ENCODE assay signal across 1 cellular context in the genomic region with DNA sequence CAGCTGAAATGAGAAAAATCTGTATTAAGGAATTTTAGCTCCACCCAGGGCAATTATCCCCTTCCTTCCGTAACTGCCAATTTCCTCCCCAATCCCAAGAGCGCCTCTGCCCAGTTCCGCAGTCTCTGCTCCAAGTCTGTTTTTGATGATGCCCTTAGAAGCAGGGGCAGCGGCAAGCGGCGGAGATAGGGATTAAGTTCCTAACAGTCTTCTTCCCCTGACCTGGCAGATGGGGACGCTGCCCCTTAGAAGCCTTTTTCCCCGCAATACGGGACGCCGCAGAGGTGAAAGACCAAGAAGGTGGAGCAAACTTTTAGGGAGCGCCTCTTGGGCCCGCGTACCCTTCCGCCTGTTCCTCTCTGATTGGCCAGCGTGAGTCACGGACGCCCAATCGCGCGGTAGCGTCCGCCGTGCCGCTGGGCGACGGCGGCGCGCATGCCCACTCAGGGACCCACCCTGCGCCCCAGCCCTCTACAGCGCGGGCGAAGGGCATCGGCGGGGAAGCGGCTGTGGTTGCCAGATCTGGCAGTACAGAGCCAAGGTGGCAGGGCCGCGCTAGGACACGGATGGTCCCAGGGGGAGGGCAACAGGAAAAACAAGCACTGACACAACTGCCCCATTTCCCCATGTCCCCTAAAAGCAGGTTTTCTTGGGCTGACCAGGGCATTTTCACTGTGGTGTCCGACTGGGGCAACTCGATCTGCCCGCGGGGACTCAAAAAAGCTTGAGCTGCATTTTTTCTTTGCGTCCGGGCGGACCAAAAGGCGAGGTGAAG.
TF ChIP-seq lines count a peak whose summit lies in the region.

No MANE protein-coding gene starts in this region.

TF ChIP-seq in HEK293, 187 proteins besides CTCF, POLR2A, EP300 and RAD21 (continued from another document and continues in another):
- TF ChIP-seq, protein P1, sequence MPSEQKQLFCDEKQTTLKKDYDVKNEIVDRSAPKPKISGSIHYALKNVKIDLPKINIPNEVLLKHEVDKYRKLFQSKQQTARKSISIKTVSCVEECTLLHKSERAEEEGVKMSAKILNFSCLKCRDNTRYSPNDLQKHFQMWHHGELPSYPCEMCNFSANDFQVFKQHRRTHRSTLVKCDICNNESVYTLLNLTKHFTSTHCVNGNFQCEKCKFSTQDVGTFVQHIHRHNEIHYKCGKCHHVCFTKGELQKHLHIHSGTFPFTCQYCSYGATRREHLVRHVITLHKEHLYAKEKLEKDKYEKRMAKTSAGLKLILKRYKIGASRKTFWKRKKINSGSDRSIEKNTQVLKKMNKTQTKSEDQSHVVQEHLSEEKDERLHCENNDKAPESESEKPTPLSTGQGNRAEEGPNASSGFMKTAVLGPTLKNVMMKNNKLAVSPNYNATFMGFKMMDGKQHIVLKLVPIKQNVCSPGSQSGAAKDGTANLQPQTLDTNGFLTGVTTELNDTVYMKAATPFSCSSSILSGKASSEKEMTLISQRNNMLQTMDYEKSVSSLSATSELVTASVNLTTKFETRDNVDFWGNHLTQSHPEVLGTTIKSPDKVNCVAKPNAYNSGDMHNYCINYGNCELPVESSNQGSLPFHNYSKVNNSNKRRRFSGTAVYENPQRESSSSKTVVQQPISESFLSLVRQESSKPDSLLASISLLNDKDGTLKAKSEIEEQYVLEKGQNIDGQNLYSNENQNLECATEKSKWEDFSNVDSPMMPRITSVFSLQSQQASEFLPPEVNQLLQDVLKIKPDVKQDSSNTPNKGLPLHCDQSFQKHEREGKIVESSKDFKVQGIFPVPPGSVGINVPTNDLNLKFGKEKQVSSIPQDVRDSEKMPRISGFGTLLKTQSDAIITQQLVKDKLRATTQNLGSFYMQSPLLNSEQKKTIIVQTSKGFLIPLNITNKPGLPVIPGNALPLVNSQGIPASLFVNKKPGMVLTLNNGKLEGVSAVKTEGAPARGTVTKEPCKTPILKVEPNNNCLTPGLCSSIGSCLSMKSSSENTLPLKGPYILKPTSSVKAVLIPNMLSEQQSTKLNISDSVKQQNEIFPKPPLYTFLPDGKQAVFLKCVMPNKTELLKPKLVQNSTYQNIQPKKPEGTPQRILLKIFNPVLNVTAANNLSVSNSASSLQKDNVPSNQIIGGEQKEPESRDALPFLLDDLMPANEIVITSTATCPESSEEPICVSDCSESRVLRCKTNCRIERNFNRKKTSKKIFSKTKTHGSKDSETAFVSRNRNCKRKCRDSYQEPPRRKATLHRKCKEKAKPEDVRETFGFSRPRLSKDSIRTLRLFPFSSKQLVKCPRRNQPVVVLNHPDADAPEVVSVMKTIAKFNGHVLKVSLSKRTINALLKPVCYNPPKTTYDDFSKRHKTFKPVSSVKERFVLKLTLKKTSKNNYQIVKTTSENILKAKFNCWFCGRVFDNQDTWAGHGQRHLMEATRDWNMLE (tag by site-specific recombination; conservative IDR thresholded peaks at IDR 0.05; ENCODE audit: low read depth) = 0 out of 2 replicates have a peak, but pooled peaks have one; percentile 20
- TF ChIP-seq KLF1 (tag by site-specific recombination; IDR thresholded peaks at IDR 0.05) = no peak
- TF ChIP-seq ZNF776 (tag by site-specific recombination; IDR thresholded peaks at IDR 0.05; ENCODE audit: borderline replicate concordance) = no peak
- TF ChIP-seq ZNF202 (tag by site-specific recombination; IDR thresholded peaks at IDR 0.05; ENCODE audit: borderline replicate concordance) = no peak
- TF ChIP-seq ZNF610 (tag by site-specific recombination; IDR thresholded peaks at IDR 0.05; ENCODE audit: borderline replicate concordance) = 0 out of 2 replicates have a peak, but pooled peaks have one; percentile 42
- no peak for TF ChIP-seq ZNF16 (tag by site-specific recombination; IDR thresholded peaks at IDR 0.05; ENCODE audit: low read depth)
- no peak for TF ChIP-seq GLIS1 (tag by site-specific recombination; IDR thresholded peaks at IDR 0.05)
- TF ChIP-seq ZNF791 (tag by site-specific recombination; IDR thresholded peaks at IDR 0.05) = no peak
- TF ChIP-seq GFI1B (tag by site-specific recombination; IDR thresholded peaks at IDR 0.05) = 0 out of 2 replicates have a peak, but pooled peaks have one; percentile 41
- no peak for TF ChIP-seq SETDB1 (IDR thresholded peaks at IDR 0.05; ENCODE audit: insufficient read length, low read length)
- TF ChIP-seq IKZF3 (tag by site-specific recombination; IDR thresholded peaks at IDR 0.05) = peak; percentile 87
- TF ChIP-seq ZNF121 (tag by site-specific recombination; IDR thresholded peaks at IDR 0.05) = 0 out of 2 replicates have a peak, but pooled peaks have one; percentile 6
- no peak for TF ChIP-seq ZFP69B (tag by site-specific recombination; IDR thresholded peaks at IDR 0.05)
- no peak for TF ChIP-seq ZNF350 (tag by site-specific recombination; IDR thresholded peaks at IDR 0.05)
- no peak for TF ChIP-seq ZNF184 (tag by site-specific recombination; IDR thresholded peaks at IDR 0.05)
- TF ChIP-seq ZNF175 (tag by site-specific recombination; IDR thresholded peaks at IDR 0.05) = no peak
- TF ChIP-seq ZBTB21 (tag by site-specific recombination; IDR thresholded peaks at IDR 0.05) = no peak
- TF ChIP-seq ZNF140 (tag by site-specific recombination; IDR thresholded peaks at IDR 0.05) = no peak
- no peak for TF ChIP-seq ZNF169 (tag by site-specific recombination; IDR thresholded peaks at IDR 0.05)
- no peak for TF ChIP-seq ZNF777 (tag by site-specific recombination; IDR thresholded peaks at IDR 0.05; ENCODE audit: borderline replicate concordance)
- TF ChIP-seq, protein P2, sequence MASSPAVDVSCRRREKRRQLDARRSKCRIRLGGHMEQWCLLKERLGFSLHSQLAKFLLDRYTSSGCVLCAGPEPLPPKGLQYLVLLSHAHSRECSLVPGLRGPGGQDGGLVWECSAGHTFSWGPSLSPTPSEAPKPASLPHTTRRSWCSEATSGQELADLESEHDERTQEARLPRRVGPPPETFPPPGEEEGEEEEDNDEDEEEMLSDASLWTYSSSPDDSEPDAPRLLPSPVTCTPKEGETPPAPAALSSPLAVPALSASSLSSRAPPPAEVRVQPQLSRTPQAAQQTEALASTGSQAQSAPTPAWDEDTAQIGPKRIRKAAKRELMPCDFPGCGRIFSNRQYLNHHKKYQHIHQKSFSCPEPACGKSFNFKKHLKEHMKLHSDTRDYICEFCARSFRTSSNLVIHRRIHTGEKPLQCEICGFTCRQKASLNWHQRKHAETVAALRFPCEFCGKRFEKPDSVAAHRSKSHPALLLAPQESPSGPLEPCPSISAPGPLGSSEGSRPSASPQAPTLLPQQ (tag by site-specific recombination; IDR thresholded peaks at IDR 0.05) = no peak
- TF ChIP-seq, protein P3, sequence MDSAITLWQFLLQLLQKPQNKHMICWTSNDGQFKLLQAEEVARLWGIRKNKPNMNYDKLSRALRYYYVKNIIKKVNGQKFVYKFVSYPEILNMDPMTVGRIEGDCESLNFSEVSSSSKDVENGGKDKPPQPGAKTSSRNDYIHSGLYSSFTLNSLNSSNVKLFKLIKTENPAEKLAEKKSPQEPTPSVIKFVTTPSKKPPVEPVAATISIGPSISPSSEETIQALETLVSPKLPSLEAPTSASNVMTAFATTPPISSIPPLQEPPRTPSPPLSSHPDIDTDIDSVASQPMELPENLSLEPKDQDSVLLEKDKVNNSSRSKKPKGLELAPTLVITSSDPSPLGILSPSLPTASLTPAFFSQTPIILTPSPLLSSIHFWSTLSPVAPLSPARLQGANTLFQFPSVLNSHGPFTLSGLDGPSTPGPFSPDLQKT (IDR thresholded peaks at IDR 0.05; ENCODE audit: borderline replicate concordance, low read depth, low read length) = no peak
- TF ChIP-seq, protein P4, sequence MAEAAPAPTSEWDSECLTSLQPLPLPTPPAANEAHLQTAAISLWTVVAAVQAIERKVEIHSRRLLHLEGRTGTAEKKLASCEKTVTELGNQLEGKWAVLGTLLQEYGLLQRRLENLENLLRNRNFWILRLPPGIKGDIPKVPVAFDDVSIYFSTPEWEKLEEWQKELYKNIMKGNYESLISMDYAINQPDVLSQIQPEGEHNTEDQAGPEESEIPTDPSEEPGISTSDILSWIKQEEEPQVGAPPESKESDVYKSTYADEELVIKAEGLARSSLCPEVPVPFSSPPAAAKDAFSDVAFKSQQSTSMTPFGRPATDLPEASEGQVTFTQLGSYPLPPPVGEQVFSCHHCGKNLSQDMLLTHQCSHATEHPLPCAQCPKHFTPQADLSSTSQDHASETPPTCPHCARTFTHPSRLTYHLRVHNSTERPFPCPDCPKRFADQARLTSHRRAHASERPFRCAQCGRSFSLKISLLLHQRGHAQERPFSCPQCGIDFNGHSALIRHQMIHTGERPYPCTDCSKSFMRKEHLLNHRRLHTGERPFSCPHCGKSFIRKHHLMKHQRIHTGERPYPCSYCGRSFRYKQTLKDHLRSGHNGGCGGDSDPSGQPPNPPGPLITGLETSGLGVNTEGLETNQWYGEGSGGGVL (tag by site-specific recombination; IDR thresholded peaks at IDR 0.05) = no peak
- TF ChIP-seq MYNN (tag by site-specific recombination; IDR thresholded peaks at IDR 0.05; ENCODE audit: borderline replicate concordance) = no peak
- peak; percentile 88 for TF ChIP-seq ZBTB20 (tag by site-specific recombination; IDR thresholded peaks at IDR 0.05)
- no peak for TF ChIP-seq ZNF843 (tag by site-specific recombination; IDR thresholded peaks at IDR 0.05)
- no peak for TF ChIP-seq PRDM1 (tag by site-specific recombination; IDR thresholded peaks at IDR 0.05)
- 0 out of 2 replicates have a peak, but pooled peaks have one; percentile 8 for TF ChIP-seq SCRT2 (tag by site-specific recombination; IDR thresholded peaks at IDR 0.05)
- TF ChIP-seq YY2 (tag by site-specific recombination; IDR thresholded peaks at IDR 0.05) = no peak
- no peak for TF ChIP-seq ZNF221 (tag by site-specific recombination; IDR thresholded peaks at IDR 0.05; ENCODE audit: borderline replicate concordance)
- TF ChIP-seq ZNF530 (tag by site-specific recombination; IDR thresholded peaks at IDR 0.05; ENCODE audit: low read depth) = no peak
- no peak for TF ChIP-seq ZNF292 (tag by site-specific recombination; IDR thresholded peaks at IDR 0.05; ENCODE audit: borderline replicate concordance, low read depth)
- no peak for TF ChIP-seq KLF16 (tag by site-specific recombination; IDR thresholded peaks at IDR 0.05)
- TF ChIP-seq ZFP41 (tag by site-specific recombination; IDR thresholded peaks at IDR 0.05; ENCODE audit: borderline replicate concordance) = no peak
- TF ChIP-seq, protein P5, sequence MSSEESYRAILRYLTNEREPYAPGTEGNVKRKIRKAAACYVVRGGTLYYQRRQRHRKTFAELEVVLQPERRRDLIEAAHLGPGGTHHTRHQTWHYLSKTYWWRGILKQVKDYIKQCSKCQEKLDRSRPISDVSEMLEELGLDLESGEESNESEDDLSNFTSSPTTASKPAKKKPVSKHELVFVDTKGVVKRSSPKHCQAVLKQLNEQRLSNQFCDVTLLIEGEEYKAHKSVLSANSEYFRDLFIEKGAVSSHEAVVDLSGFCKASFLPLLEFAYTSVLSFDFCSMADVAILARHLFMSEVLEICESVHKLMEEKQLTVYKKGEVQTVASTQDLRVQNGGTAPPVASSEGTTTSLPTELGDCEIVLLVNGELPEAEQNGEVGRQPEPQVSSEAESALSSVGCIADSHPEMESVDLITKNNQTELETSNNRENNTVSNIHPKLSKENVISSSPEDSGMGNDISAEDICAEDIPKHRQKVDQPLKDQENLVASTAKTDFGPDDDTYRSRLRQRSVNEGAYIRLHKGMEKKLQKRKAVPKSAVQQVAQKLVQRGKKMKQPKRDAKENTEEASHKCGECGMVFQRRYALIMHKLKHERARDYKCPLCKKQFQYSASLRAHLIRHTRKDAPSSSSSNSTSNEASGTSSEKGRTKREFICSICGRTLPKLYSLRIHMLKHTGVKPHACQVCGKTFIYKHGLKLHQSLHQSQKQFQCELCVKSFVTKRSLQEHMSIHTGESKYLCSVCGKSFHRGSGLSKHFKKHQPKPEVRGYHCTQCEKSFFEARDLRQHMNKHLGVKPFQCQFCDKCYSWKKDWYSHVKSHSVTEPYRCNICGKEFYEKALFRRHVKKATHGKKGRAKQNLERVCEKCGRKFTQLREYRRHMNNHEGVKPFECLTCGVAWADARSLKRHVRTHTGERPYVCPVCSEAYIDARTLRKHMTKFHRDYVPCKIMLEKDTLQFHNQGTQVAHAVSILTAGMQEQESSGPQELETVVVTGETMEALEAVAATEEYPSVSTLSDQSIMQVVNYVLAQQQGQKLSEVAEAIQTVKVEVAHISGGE (tag by site-specific recombination; conservative IDR thresholded peaks at IDR 0.05; ENCODE audit: low read depth) = peak; percentile 91
- no peak for TF ChIP-seq ZNF792 (tag by site-specific recombination; IDR thresholded peaks at IDR 0.05)
- TF ChIP-seq, protein P6, sequence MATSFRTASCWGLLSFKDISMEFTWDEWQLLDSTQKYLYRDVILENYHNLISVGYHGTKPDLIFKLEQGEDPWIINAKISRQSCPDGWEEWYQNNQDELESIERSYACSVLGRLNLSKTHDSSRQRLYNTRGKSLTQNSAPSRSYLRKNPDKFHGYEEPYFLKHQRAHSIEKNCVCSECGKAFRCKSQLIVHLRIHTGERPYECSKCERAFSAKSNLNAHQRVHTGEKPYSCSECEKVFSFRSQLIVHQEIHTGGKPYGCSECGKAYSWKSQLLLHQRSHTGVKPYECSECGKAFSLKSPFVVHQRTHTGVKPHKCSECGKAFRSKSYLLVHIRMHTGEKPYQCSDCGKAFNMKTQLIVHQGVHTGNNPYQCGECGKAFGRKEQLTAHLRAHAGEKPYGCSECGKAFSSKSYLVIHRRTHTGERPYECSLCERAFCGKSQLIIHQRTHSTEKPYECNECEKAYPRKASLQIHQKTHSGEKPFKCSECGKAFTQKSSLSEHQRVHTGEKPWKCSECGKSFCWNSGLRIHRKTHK (tag by site-specific recombination; IDR thresholded peaks at IDR 0.05) = no peak
- TF ChIP-seq, protein P7, sequence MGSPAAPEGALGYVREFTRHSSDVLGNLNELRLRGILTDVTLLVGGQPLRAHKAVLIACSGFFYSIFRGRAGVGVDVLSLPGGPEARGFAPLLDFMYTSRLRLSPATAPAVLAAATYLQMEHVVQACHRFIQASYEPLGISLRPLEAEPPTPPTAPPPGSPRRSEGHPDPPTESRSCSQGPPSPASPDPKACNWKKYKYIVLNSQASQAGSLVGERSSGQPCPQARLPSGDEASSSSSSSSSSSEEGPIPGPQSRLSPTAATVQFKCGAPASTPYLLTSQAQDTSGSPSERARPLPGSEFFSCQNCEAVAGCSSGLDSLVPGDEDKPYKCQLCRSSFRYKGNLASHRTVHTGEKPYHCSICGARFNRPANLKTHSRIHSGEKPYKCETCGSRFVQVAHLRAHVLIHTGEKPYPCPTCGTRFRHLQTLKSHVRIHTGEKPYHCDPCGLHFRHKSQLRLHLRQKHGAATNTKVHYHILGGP (tag by site-specific recombination; IDR thresholded peaks at IDR 0.05) = no peak
- TF ChIP-seq, protein P8, sequence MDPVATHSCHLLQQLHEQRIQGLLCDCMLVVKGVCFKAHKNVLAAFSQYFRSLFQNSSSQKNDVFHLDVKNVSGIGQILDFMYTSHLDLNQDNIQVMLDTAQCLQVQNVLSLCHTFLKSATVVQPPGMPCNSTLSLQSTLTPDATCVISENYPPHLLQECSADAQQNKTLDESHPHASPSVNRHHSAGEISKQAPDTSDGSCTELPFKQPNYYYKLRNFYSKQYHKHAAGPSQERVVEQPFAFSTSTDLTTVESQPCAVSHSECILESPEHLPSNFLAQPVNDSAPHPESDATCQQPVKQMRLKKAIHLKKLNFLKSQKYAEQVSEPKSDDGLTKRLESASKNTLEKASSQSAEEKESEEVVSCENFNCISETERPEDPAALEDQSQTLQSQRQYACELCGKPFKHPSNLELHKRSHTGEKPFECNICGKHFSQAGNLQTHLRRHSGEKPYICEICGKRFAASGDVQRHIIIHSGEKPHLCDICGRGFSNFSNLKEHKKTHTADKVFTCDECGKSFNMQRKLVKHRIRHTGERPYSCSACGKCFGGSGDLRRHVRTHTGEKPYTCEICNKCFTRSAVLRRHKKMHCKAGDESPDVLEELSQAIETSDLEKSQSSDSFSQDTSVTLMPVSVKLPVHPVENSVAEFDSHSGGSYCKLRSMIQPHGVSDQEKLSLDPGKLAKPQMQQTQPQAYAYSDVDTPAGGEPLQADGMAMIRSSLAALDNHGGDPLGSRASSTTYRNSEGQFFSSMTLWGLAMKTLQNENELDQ (tag by site-specific recombination; IDR thresholded peaks at IDR 0.05; ENCODE audit: low read depth) = no peak
- TF ChIP-seq ZNF544 (tag by site-specific recombination; IDR thresholded peaks at IDR 0.05) = no peak
